ENCODE assay signal across 8 cellular contexts in the genomic region with DNA sequence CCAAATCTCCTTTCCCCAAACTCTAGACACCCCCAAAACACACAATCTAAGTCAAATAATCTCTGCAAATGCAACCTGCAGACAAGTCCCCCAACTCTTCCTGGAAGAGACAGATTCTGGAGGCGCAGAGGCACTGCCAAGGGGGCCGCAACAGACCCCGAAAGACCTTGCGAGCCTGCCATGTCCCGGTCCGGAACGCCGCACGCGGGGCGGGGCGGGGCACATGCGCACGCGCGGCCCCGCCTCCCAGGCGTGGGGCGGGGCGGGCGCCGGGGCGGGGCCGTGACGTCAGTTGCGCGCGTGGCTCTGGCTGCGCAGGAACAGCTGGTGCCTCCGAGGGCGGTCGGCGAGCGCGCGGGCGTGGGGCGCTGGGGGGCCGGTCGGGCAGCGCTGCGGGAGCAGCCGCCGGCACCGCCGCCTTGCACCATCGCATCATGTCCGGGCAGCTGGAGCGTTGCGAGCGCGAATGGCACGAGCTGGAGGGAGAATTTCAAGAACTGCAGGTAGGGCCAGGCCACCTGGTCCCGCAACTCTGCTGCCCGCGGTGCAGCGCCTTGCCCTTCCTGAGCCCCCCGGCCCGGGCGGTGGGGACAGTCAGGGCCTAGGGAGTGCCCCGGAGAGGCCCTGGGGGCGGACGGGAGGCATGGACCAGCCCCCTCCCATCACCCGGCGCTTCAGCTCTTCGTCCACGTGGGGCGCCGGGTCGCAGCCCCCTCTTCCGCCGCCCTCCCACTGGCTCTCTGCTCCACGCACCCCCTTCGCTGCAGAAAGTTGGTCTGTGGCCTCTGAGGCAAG. TPM values are rescaled to one million over a fixed set of nuclear protein-coding genes. Genes with fewer than 3 reads are reported as not detected.
DNase-seq lines count a peak whose midpoint lies in the region; ATAC-seq and TF ChIP-seq lines count a peak whose summit lies in the region.

A gene (plus strand): TSS at position 291 of the 795 bp plus-strand sequence. CDS start 144 bp downstream, at position 435.

- H3K4me3 ChIP-seq in cardiac fibroblast (replicated peaks in 1 of 2; ENCODE audit: low read depth in 2 of 2, low read length in 2 of 2) = peak within 1 kb of the TSS; percentile 95 to 97

- CTCF ChIA-PET in activated B cell treated with CpG ODN at 0.5 μM for 24 hours (lab: Charles Lee) = interaction anchor here (1.4 to 2.2 kb wide), 3 partner anchors 10 to 82 kb away, joined by 3 to 21 read pairs (median 5); a partner anchor contains a TSS

- POLR2A ChIA-PET in activated B cell treated with CpG ODN at 0.5 μM for 24 hours (lab: Charles Lee) = interaction anchor here (0.6 to 2.0 kb wide), 12 partner anchors 25 to 514 kb away, joined by 3 to 12 read pairs (median 5); a partner anchor contains a TSS

- no peaks in the 10 kb centered on the region for H3K27me3 Mint-ChIP-seq in activated B cell treated with CpG ODN at 0.5 μM for 24 hours

- ATAC-seq in HG02623 (IDR thresholded peaks at IDR 0.05; ENCODE audit: unreplicated experiment) (peak; percentile 82), activated B cell treated with CpG ODN at 0.5 μM for 24 hours (ENCODE audit: low read depth) (peak; percentile 94)

- intact Hi-C loops in activated B cell treated with CpG ODN at 0.5 μM for 24 hours (cut with micrococcal nuclease) = loop anchor here (1.0 kb wide), 6 partner anchors 25 to 176 kb away; a partner anchor contains a TSS

- no peaks in the 10 kb centered on the region for H3K9me3 Mint-ChIP-seq in activated B cell treated with CpG ODN at 0.5 μM for 24 hours

- H3K27ac Mint-ChIP-seq in activated B cell treated with CpG ODN at 0.5 μM for 24 hours = peak within 1 kb of the TSS; percentile 90

- peaks cover 7% of the 10 kb centered on the region for H3K36me3 Mint-ChIP-seq in activated B cell treated with CpG ODN at 0.5 μM for 24 hours (ENCODE audit: low read depth)

- peak within 1 kb of the TSS; percentile 97 for H3K4me3 Mint-ChIP-seq in activated B cell treated with CpG ODN at 0.5 μM for 24 hours

- peaks cover 32% of the 10 kb centered on the region for H3K4me1 Mint-ChIP-seq in activated B cell treated with CpG ODN at 0.5 μM for 24 hours

- TF ChIP-seq CTCF in activated B cell treated with CpG ODN at 0.5 μM for 24 hours (IDR thresholded peaks at IDR 0.05) (no peak), cardiac fibroblast (IDR thresholded peaks at IDR 0.05; ENCODE audit: low read depth, low read length) (no peak)

- DNase-seq in NCI-H2107 (lab: John Stamatoyannopoulos, UW) (peak; percentile 73), NCI-H2107 treated with DMSO at 0.1 percent for 48 hours (lab: John Stamatoyannopoulos, UW; ENCODE audit: unreplicated experiment) (no peak), NCI-H1105 (lab: John Stamatoyannopoulos, UW) (peak; percentile 65), activated B cell treated with CpG ODN at 0.5 μM for 24 hours (peak; percentile 86), cardiac fibroblast (ENCODE audit: low read depth in 2 of 2) (peak; percentile 66 to 78), islet precursor cell (peak; percentile 93)
- peak; percentile 75 to 81 for DNase-seq in stimulated activated CD4-positive, alpha-beta T cell treated with anti-CD3 and anti-CD28 coated beads, Interleukin-15, amount 100 ng/mL, for 1 hour (ENCODE audit: low read depth in 1 of 2, low spot score in 1 of 2)

RNA-seq across cellular contexts. Expression of the gene that starts here (rescaled TPM):
- 7.3 and 8.3 TPM in 2 replicates for total RNA-seq in activated B cell treated with CpG ODN at 0.5 μM for 24 hours
